Comparison of ENCODE assay signal across 1 cellular context in the genomic region with DNA sequence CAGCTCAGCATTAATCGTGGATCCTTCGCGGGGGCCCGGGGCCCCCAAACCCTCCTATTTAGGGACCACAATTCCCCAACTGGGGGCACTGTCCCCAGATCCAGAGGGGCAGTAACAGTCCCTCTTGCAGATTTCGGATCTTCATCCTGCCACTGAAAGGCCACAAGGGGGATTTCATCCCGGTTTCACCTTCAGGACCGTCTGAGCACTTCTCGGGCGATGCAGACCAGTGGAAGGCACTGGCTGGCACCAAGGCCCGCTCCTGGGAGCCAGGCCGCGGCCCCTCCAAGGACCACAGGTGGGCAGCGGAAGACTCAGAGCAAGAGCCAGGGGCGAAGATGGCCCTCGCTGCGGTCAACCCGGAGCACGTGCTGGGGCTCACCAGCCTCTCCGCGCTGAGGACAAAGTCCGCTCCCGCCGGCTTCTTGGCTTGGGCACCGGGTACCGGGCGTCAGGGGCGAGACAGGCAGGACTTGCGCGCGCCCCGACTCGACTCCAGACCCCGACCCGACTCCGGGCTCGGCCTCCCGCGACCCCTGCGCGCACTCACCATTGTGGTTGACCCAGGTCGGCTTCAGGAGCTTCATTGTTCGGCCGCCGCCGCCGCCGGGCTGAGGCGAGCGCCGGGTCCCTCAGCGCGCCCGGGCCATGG.
TF ChIP-seq lines count a peak whose summit lies in the region.

No MANE protein-coding gene starts in this region.

TF ChIP-seq in endothelial cell of umbilical vein, 7 proteins besides CTCF, POLR2A, EP300 and RAD21:
- TF ChIP-seq JUN (IDR thresholded peaks at IDR 0.05; ENCODE audit: borderline replicate concordance, insufficient read depth, insufficient read length, low read depth), result no peak
